In genomic region chr14:22900088-22900799, GRCh38 we compare ENCODE assay signal across 8 cellular contexts. TPM values are rescaled to one million over a fixed set of nuclear protein-coding genes. Genes with fewer than 3 reads are reported as not detected.
DNase-seq lines count a peak whose midpoint lies in the region; ATAC-seq and TF ChIP-seq lines count a peak whose summit lies in the region.

No MANE protein-coding gene starts in this region.

- no peak overlapping the region for H3K4me3 ChIP-seq in neural progenitor cell

- H3K27ac ChIP-seq in neural progenitor cell: no peak overlapping the region

- peak; percentile 70 for TF ChIP-seq CTCF in neural progenitor cell (IDR thresholded peaks at IDR 0.05)

- no peak overlapping the region for H3K27ac Mint-ChIP-seq in activated CD4-positive, alpha-beta memory T cell treated with anti-CD3 and anti-CD28 coated beads for 36 hours
- H3K27ac Mint-ChIP-seq in neural progenitor cell: no peak overlapping the region

- peak; percentile 81 for DNase-seq in EH (ENCODE audit: low read depth)
- peak; percentile 28 for DNase-seq in NCI-H524 treated with DMSO at 0.1 percent for 48 hours (lab: John Stamatoyannopoulos, UW)
- DNase-seq in activated CD4-positive, alpha-beta memory T cell treated with anti-CD3 and anti-CD28 coated beads for 36 hours: peak; percentile 44
- DNase-seq in fibroblast of the conjunctiva (ENCODE audit: low read depth): peak; percentile 71
- DNase-seq in neural progenitor cell (ENCODE audit: low spot score): peak; percentile 86

- CTCF ChIA-PET in activated CD4-positive, alpha-beta memory T cell treated with anti-CD3 and anti-CD28 coated beads for 36 hours (lab: Charles Lee): interaction anchor here (0.6 to 9.4 kb wide), 25 partner anchors 10 to 343 kb away, joined by 3 to 108 read pairs (median 4); partner anchors contain the start of genes ABHD4, LRP10, PRMT5 and RBM23

- H2AFZ ChIP-seq in neural progenitor cell (replicated peaks): no peak overlapping the region

- H3K4me3 Mint-ChIP-seq in activated CD4-positive, alpha-beta memory T cell treated with anti-CD3 and anti-CD28 coated beads for 36 hours: no peak overlapping the region
- no peak overlapping the region for H3K4me3 Mint-ChIP-seq in neural progenitor cell

- H3K36me3 Mint-ChIP-seq in activated CD4-positive, alpha-beta memory T cell treated with anti-CD3 and anti-CD28 coated beads for 36 hours: peaks cover 29% of the 10 kb centered on the region
- H3K36me3 Mint-ChIP-seq in neural progenitor cell: peaks cover 26% of the 10 kb centered on the region

- peaks cover 10% of the 10 kb centered on the region for H4K20me1 ChIP-seq in neural progenitor cell (ENCODE audit: low read depth)

- no peaks in the 10 kb centered on the region for H3K27me3 Mint-ChIP-seq in activated CD4-positive, alpha-beta memory T cell treated with anti-CD3 and anti-CD28 coated beads for 36 hours
- H3K27me3 Mint-ChIP-seq in neural progenitor cell (ENCODE audit: insufficient read depth, low read depth): peaks cover 5% of the 10 kb centered on the region

- H3K9me3 ChIP-seq in neural progenitor cell (ENCODE audit: low read depth): no peaks in the 10 kb centered on the region

- H3K9ac ChIP-seq in neural progenitor cell: no peak overlapping the region

- ATAC-seq in HG03280 (IDR thresholded peaks at IDR 0.05; ENCODE audit: unreplicated experiment): peak; percentile 65
- ATAC-seq in GM18873 (IDR thresholded peaks at IDR 0.05; ENCODE audit: low FRiP score, unreplicated experiment): no peak
- ATAC-seq in GM19452 (IDR thresholded peaks at IDR 0.05; ENCODE audit: unreplicated experiment): no peak

- intact Hi-C loops in activated CD4-positive, alpha-beta memory T cell treated with anti-CD3 and anti-CD28 coated beads for 36 hours (cut with micrococcal nuclease): loop anchor here (1.0 to 2.0 kb wide), 4 partner anchors 13 to 77 kb away; no protein-coding TSS in a partner anchor

- H3K4me1 ChIP-seq in neural progenitor cell: peaks cover 10% of the 10 kb centered on the region

- no peaks in the 10 kb centered on the region for H3K9me3 Mint-ChIP-seq in activated CD4-positive, alpha-beta memory T cell treated with anti-CD3 and anti-CD28 coated beads for 36 hours
- no peaks in the 10 kb centered on the region for H3K9me3 Mint-ChIP-seq in neural progenitor cell

- POLR2A ChIA-PET in activated CD4-positive, alpha-beta memory T cell treated with anti-CD3 and anti-CD28 coated beads for 36 hours (lab: Charles Lee): interaction anchor here (1.0 to 1.2 kb wide), 2 partner anchors 18 to 29 kb away, joined by 4 to 5 read pairs; no protein-coding TSS in a partner anchor

- H3K36me3 ChIP-seq in neural progenitor cell: no peaks in the 10 kb centered on the region

- peaks cover 11% of the 10 kb centered on the region for H3K4me1 Mint-ChIP-seq in activated CD4-positive, alpha-beta memory T cell treated with anti-CD3 and anti-CD28 coated beads for 36 hours (ENCODE audit: low read depth)
- H3K4me1 Mint-ChIP-seq in neural progenitor cell: peaks cover 8% of the 10 kb centered on the region

- H3K4me2 ChIP-seq in neural progenitor cell: peak overlapping the region; percentile 6

- no peaks in the 10 kb centered on the region for H3K27me3 ChIP-seq in neural progenitor cell

- no peaks in the 10 kb centered on the region for H3K79me2 ChIP-seq in neural progenitor cell (ENCODE audit: low read depth)

- peaks cover 36% of the 10 kb centered on the region for H3F3A ChIP-seq in neural progenitor cell (ENCODE audit: low read depth)

RNA-seq across cellular contexts. Expression of gene REM2, which starts 17.2 kb away (rescaled TPM):
- under 1 TPM; 0.36 to 0.77 TPM for total RNA-seq in activated CD4-positive, alpha-beta memory T cell treated with anti-CD3 and anti-CD28 coated beads for 36 hours
- 1.7 and 3.3 TPM in 2 replicates for total RNA-seq in neural progenitor cell (ENCODE audit: low replicate concordance)

RNA-seq across cellular contexts. Expression of gene RBM23, which starts 18.7 kb away (rescaled TPM):
- 10 to 100 TPM; 55.0 to 56.0 TPM for total RNA-seq in activated CD4-positive, alpha-beta memory T cell treated with anti-CD3 and anti-CD28 coated beads for 36 hours
- total RNA-seq in neural progenitor cell (ENCODE audit: low replicate concordance): 139 and 170 TPM in 2 replicates

RNA-seq across cellular contexts. Expression of gene LRP10, which starts 28.7 kb away (rescaled TPM):
- 10 to 100 TPM; 62.4 to 64.3 TPM for total RNA-seq in activated CD4-positive, alpha-beta memory T cell treated with anti-CD3 and anti-CD28 coated beads for 36 hours
- 0.92 and 4.2 TPM in 2 replicates for total RNA-seq in neural progenitor cell (ENCODE audit: low replicate concordance)

RNA-seq across cellular contexts. Expression of gene PRMT5, which starts 28.9 kb away (rescaled TPM):
- 100 to 1,000 TPM in 1 of 2 experiments, 10 to 100 TPM in 1; 85.6 to 100 TPM for total RNA-seq in activated CD4-positive, alpha-beta memory T cell treated with anti-CD3 and anti-CD28 coated beads for 36 hours
- 54.6 and 97.6 TPM in 2 replicates for total RNA-seq in neural progenitor cell (ENCODE audit: low replicate concordance)

RNA-seq across cellular contexts. Expression of gene HAUS4, which starts 56.6 kb away (rescaled TPM):
- 10 to 100 TPM; 84.4 to 86.6 TPM for total RNA-seq in activated CD4-positive, alpha-beta memory T cell treated with anti-CD3 and anti-CD28 coated beads for 36 hours
- total RNA-seq in neural progenitor cell (ENCODE audit: low replicate concordance): 93.3 and 103 TPM in 2 replicates

Comparison
In these comparisons a context has a peak if more than half of its experiments do, and no peak if none do; other contexts are left out.
1. DNase-seq: peak in every context shown above with its lines; median percentile 86 in neural progenitor cell; 81 in EH; 71 in fibroblast of the conjunctiva; 44 in activated CD4-positive, alpha-beta memory T cell treated with anti-CD3 and anti-CD28 coated beads for 36 hours; 28 in NCI-H524 treated with DMSO at 0.1 percent for 48 hours.
2. RNA of gene LRP10, which starts 28.7 kb away (total RNA-seq): 62.4 to 64.3 TPM in activated CD4-positive, alpha-beta memory T cell treated with anti-CD3 and anti-CD28 coated beads for 36 hours; 0.92 to 4.2 TPM in neural progenitor cell; every median in the first group is over 10 times any median in the second.